In the genomic region with DNA sequence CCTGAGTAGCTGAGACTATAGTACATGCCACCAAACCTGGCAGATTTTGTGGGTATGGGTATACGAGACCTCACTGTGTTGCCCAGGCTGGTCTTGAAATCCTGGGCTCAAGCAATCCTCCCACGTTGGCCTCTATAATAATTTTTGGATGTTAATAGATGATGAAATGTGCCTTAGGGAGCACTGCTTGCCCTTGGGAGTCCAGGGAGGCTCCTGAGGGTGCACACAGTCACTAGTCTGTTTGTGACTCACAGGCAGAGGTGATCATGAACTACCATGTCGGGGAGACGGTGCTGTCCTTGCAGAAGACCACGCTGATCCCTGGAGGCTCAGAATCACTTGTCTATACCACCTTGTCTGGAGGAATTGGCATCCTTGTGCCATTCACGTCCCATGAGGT, we compare ENCODE assay signal across 28 cellular contexts.
"Had no signal": no experiment of that assay in that cellular context is flagged by ENCODE, and none has a peak within 500 bp of the region (broad histone marks: within the 10 kb centered on the region; RNA-seq: fewer than 3 reads in every experiment).

No MANE protein-coding gene starts in this region.

- H3K9me2 ChIP-seq: SK-N-SH had no signal

- H3K9me3 Mint-ChIP-seq: activated CD4-positive, alpha-beta memory T cell treated with anti-CD3 and anti-CD28 coated beads, Interleukin-2, amount 10 ng/mL, durations not matched to agents 7 days and 5 days; activated CD4-positive, alpha-beta T cell treated with anti-CD3 and anti-CD28 coated beads, Interleukin-2, amount 10 ng/mL, durations not matched to agents 7 days and 5 days; activated naive CD4-positive, alpha-beta T cell treated with anti-CD3 and anti-CD28 coated beads, Interleukin-2, amount 50 U/mL, for 24 hours; activated naive CD8-positive, alpha-beta T cell treated with anti-CD3 and anti-CD28 coated beads, Interleukin-2, amount 50 U/mL, for 24 hours; activated T-helper 2 cell treated with anti-CD3 and anti-CD28 coated beads, Interferon-gamma antibody, Interleukin-2, Interleukin-4, amounts not matched to agents 10 μg/mL and 5 μg/mL and 100 μg/mL, durations not matched to agents 14 hours and 24 hours and 36 hours; natural killer cell treated with Interleukin-12 subunit alpha and Interleukin-12 subunit beta and Interleukin-15 and Interleukin-18, amount 100 ng/mL, for 72 hours; stimulated activated naive CD8-positive, alpha-beta T cell treated with anti-CD3 and anti-CD28 coated beads, Interleukin-15, amount 100 ng/mL, for 72 hours; T-helper 1 cell treated with Interleukin-12 subunit alpha and Interleukin-12 subunit beta and Interleukin-4 antibody, amounts not matched to agents 30 μg/mL and 1 μg/mL, for 36 hours had no signal

- H3K27me3 ChIP-seq: gastrocnemius medialis, neutrophil, pancreas, thyroid gland, upper lobe of left lung had no signal

- H3K27ac ChIP-seq: neutrophil, pancreas, psoas muscle, thyroid gland had no signal

- H3K27ac Mint-ChIP-seq: activated CD4-positive, alpha-beta memory T cell treated with anti-CD3 and anti-CD28 coated beads, Interleukin-2, amount 10 ng/mL, durations not matched to agents 7 days and 5 days; activated CD4-positive, alpha-beta T cell treated with anti-CD3 and anti-CD28 coated beads, Interleukin-2, amount 10 ng/mL, durations not matched to agents 7 days and 5 days; activated naive CD4-positive, alpha-beta T cell treated with anti-CD3 and anti-CD28 coated beads, Interleukin-2, amount 50 U/mL, for 24 hours; activated naive CD8-positive, alpha-beta T cell treated with anti-CD3 and anti-CD28 coated beads, Interleukin-2, amount 50 U/mL, for 24 hours; activated T-helper 2 cell treated with anti-CD3 and anti-CD28 coated beads, Interferon-gamma antibody, Interleukin-2, Interleukin-4, amounts not matched to agents 10 μg/mL and 5 μg/mL and 100 μg/mL, durations not matched to agents 14 hours and 24 hours and 36 hours; natural killer cell treated with Interleukin-12 subunit alpha and Interleukin-12 subunit beta and Interleukin-15 and Interleukin-18, amount 100 ng/mL, for 72 hours; stimulated activated naive CD8-positive, alpha-beta T cell treated with anti-CD3 and anti-CD28 coated beads, Interleukin-15, amount 100 ng/mL, for 72 hours; T-helper 1 cell treated with Interleukin-12 subunit alpha and Interleukin-12 subunit beta and Interleukin-4 antibody, amounts not matched to agents 30 μg/mL and 1 μg/mL, for 36 hours had no signal

- DNase-seq: activated CD4-positive, alpha-beta T cell treated with anti-CD3 and anti-CD28 coated beads for 1 hour; activated CD4-positive, alpha-beta T cell treated with anti-CD3 and anti-CD28 coated beads, Interleukin-2, amount 10 ng/mL, durations not matched to agents 7 days and 5 days; activated CD8-positive, alpha-beta memory T cell treated with anti-CD3 and anti-CD28 coated beads, Interleukin-2, amount 50 U/mL, for 48 hours; activated naive CD8-positive, alpha-beta T cell treated with anti-CD3 and anti-CD28 coated beads, Interleukin-2, amount 50 U/mL, for 24 hours; activated T-cell treated with anti-CD3 and anti-CD28 coated beads, Interleukin-2, amount 50 U/mL, for 48 hours; amygdala; central memory CD4-positive, alpha-beta T cell; gastrocnemius medialis; glutamatergic neuron; islet precursor cell; mesenchymal stem cell; mucosa of descending colon; pancreas; psoas muscle; SK-N-SH; stimulated activated CD4-positive, alpha-beta T cell treated with anti-CD3 and anti-CD28 coated beads, Interleukin-2, amount 100 ng/mL, for 48 hours; stimulated activated naive CD8-positive, alpha-beta T cell treated with anti-CD3 and anti-CD28 coated beads, Interleukin-15, amount 100 ng/mL, for 72 hours; substantia nigra; SW 1271; T1000; thyroid gland; upper lobe of left lung had no signal

- H3K4me1 ChIP-seq: pancreas had no signal

- H3K4me3 Mint-ChIP-seq: activated CD4-positive, alpha-beta memory T cell treated with anti-CD3 and anti-CD28 coated beads, Interleukin-2, amount 10 ng/mL, durations not matched to agents 7 days and 5 days; activated CD4-positive, alpha-beta T cell treated with anti-CD3 and anti-CD28 coated beads, Interleukin-2, amount 10 ng/mL, durations not matched to agents 7 days and 5 days; activated naive CD4-positive, alpha-beta T cell treated with anti-CD3 and anti-CD28 coated beads, Interleukin-2, amount 50 U/mL, for 24 hours; activated naive CD8-positive, alpha-beta T cell treated with anti-CD3 and anti-CD28 coated beads, Interleukin-2, amount 50 U/mL, for 24 hours; natural killer cell treated with Interleukin-12 subunit alpha and Interleukin-12 subunit beta and Interleukin-15 and Interleukin-18, amount 100 ng/mL, for 72 hours; stimulated activated naive CD8-positive, alpha-beta T cell treated with anti-CD3 and anti-CD28 coated beads, Interleukin-15, amount 100 ng/mL, for 72 hours; T-helper 1 cell treated with Interleukin-12 subunit alpha and Interleukin-12 subunit beta and Interleukin-4 antibody, amounts not matched to agents 30 μg/mL and 1 μg/mL, for 36 hours had no signal

- H3K27me3 Mint-ChIP-seq: activated CD4-positive, alpha-beta memory T cell treated with anti-CD3 and anti-CD28 coated beads, Interleukin-2, amount 10 ng/mL, durations not matched to agents 7 days and 5 days; activated CD4-positive, alpha-beta T cell treated with anti-CD3 and anti-CD28 coated beads, Interleukin-2, amount 10 ng/mL, durations not matched to agents 7 days and 5 days; activated naive CD4-positive, alpha-beta T cell treated with anti-CD3 and anti-CD28 coated beads, Interleukin-2, amount 50 U/mL, for 24 hours; activated naive CD8-positive, alpha-beta T cell treated with anti-CD3 and anti-CD28 coated beads, Interleukin-2, amount 50 U/mL, for 24 hours; natural killer cell treated with Interleukin-12 subunit alpha and Interleukin-12 subunit beta and Interleukin-15 and Interleukin-18, amount 100 ng/mL, for 72 hours; stimulated activated naive CD8-positive, alpha-beta T cell treated with anti-CD3 and anti-CD28 coated beads, Interleukin-15, amount 100 ng/mL, for 72 hours had no signal

- H3K4me2 ChIP-seq: SK-N-SH had no signal

- ATAC-seq: activated naive CD8-positive, alpha-beta T cell treated with anti-CD3 and anti-CD28 coated beads, Interleukin-2, amount 50 U/mL, for 24 hours; gastrocnemius medialis; mucosa of descending colon; natural killer cell treated with Interleukin-12 subunit alpha and Interleukin-12 subunit beta and Interleukin-15 and Interleukin-18, amount 100 ng/mL, for 72 hours; pancreas; psoas muscle; stimulated activated naive CD8-positive, alpha-beta T cell treated with anti-CD3 and anti-CD28 coated beads, Interleukin-15, amount 100 ng/mL, for 72 hours had no signal

- H3K4me3 ChIP-seq: gastrocnemius medialis, mucosa of descending colon, pancreas, psoas muscle, thyroid gland, upper lobe of left lung had no signal

- H3K9me3 ChIP-seq: gastrocnemius medialis, mucosa of descending colon, neutrophil, pancreas, psoas muscle, SK-N-SH, thyroid gland, upper lobe of left lung had no signal
